In genomic region chr10:97608991-97609561, GRCh38 we compare ENCODE assay signal across 25 cellular contexts. TPM values are rescaled to one million over a fixed set of nuclear protein-coding genes. Genes with fewer than 3 reads are reported as not detected.
DNase-seq lines count a peak whose midpoint lies in the region; ATAC-seq and TF ChIP-seq lines count a peak whose summit lies in the region.
"Had no signal": no experiment of that assay in that cellular context is flagged by ENCODE, and none has a peak within 500 bp of the region (broad histone marks: within the 10 kb centered on the region; RNA-seq: fewer than 3 reads in every experiment).

No MANE protein-coding gene starts in this region.

- peaks cover 26% of the 10 kb centered on the region for H3K4me1 Mint-ChIP-seq in chondrocyte (ENCODE audit: low read depth)
- H3K4me1 Mint-ChIP-seq: memory B cell; naive thymus-derived CD8-positive, alpha-beta T cell had no signal

- H3K36me3 ChIP-seq in psoas muscle (ENCODE audit: insufficient read depth in 1 of 2, low read depth in 1 of 2) (no peaks in the 10 kb centered on the region), osteoblast (ENCODE audit: insufficient read depth, low read length) (no peaks in the 10 kb centered on the region)
- H3K36me3 ChIP-seq: BE2C, stomach had no signal

- ATAC-seq in left ventricle myocardium superior = peak; percentile 89
- peak; percentile 70 to 90 (median 85) for ATAC-seq in psoas muscle
- no peak for ATAC-seq in HG03521 (IDR thresholded peaks at IDR 0.05; ENCODE audit: unreplicated experiment)
- ATAC-seq: activated CD4-positive, CD25-positive, alpha-beta regulatory T cell treated with anti-CD3 and anti-CD28 coated beads, Interleukin-2, amount 50 U/mL, for 24 hours; activated CD8-positive, alpha-beta T cell treated with anti-CD3 and anti-CD28 coated beads for 36 hours; GM23338; naive thymus-derived CD8-positive, alpha-beta T cell had no signal

- intact Hi-C loops in left ventricle myocardium superior (cut with micrococcal nuclease) = no loop called here
- intact Hi-C loops in psoas muscle (cut with DNase I) = loop anchor here in 1 of 2 donors (5.0 kb wide), 1 partner anchor 37 kb away; the partner anchor contains the start of gene ANKRD2

- H3K27ac ChIP-seq in psoas muscle = peak overlapping the region; percentile 83
- no peak overlapping the region for H3K27ac ChIP-seq in osteoblast (ENCODE audit: low read depth, low read length)
- H3K27ac ChIP-seq: epithelial cell of prostate, stomach had no signal

- H3K79me2 ChIP-seq in osteoblast (ENCODE audit: insufficient read depth, low read length) = no peaks in the 10 kb centered on the region

- H3K4me2 ChIP-seq in osteoblast (ENCODE audit: insufficient read depth, low read length) = no peak overlapping the region
- H3K4me2 ChIP-seq: GM23338 had no signal

- 22 to 28% (median 26%) methylated on average over 13 of the region's 13 CpGs for WGBS in psoas muscle, 3 donors

- peak overlapping the region; percentile 5 for H3K4me3 Mint-ChIP-seq in chondrocyte (ENCODE audit: unreplicated experiment)
- H3K4me3 Mint-ChIP-seq: activated CD8-positive, alpha-beta T cell treated with anti-CD3 and anti-CD28 coated beads for 36 hours; GM23338; memory B cell; naive thymus-derived CD8-positive, alpha-beta T cell had no signal

- no peaks in the 10 kb centered on the region for H3K27me3 Mint-ChIP-seq in chondrocyte (ENCODE audit: low read depth)
- H3K27me3 Mint-ChIP-seq: naive thymus-derived CD8-positive, alpha-beta T cell had no signal

- H3K9me3 Mint-ChIP-seq in chondrocyte (ENCODE audit: low read depth) = no peaks in the 10 kb centered on the region
- H3K9me3 Mint-ChIP-seq: activated CD8-positive, alpha-beta T cell treated with anti-CD3 and anti-CD28 coated beads for 36 hours; GM23338; memory B cell; naive thymus-derived CD8-positive, alpha-beta T cell had no signal

- H3K27me3 ChIP-seq in psoas muscle (ENCODE audit: insufficient read depth in 3 of 3, low read length in 2 of 3) = no peaks in the 10 kb centered on the region
- H3K27me3 ChIP-seq in osteoblast (ENCODE audit: insufficient read depth, low read length) = no peaks in the 10 kb centered on the region
- H3K27me3 ChIP-seq: BE2C, stomach had no signal

- H3K4me1 ChIP-seq in psoas muscle = peaks cover 41% of the 10 kb centered on the region
- H3K4me1 ChIP-seq in osteoblast (ENCODE audit: insufficient read depth, low read length) = no peaks in the 10 kb centered on the region
- H3K4me1 ChIP-seq: BE2C, stomach had no signal

- TF ChIP-seq CTCF in chondrocyte (IDR thresholded peaks at IDR 0.05) (no peak), psoas muscle (IDR thresholded peaks at IDR 0.05) (no peak), osteoblast (IDR thresholded peaks at IDR 0.05; ENCODE audit: extremely low read depth, low read depth, low read length) (no peak)

- in situ Hi-C loops in G401 (cut with HindIII; ENCODE audit: low sequenced_read_pairs) = no loop called here

- H3K4me3 ChIP-seq in psoas muscle (peak overlapping the region; percentile 8), osteoblast (ENCODE audit: insufficient read depth, low read length) (no peak overlapping the region)
- H3K4me3 ChIP-seq: GM23338, stomach had no signal

- peak overlapping the region; percentile 74 for H3K27ac Mint-ChIP-seq in chondrocyte (ENCODE audit: unreplicated experiment)
- H3K27ac Mint-ChIP-seq: activated CD8-positive, alpha-beta T cell treated with anti-CD3 and anti-CD28 coated beads for 36 hours; GM23338; memory B cell; naive thymus-derived CD8-positive, alpha-beta T cell had no signal

- H4K20me1 ChIP-seq in osteoblast (ENCODE audit: insufficient read depth, low read length) = no peaks in the 10 kb centered on the region

- no peak overlapping the region for H2AFZ ChIP-seq in osteoblast (ENCODE audit: low read length)
- H2AFZ ChIP-seq: GM23338 had no signal

- no peaks in the 10 kb centered on the region for H3K9me3 ChIP-seq in psoas muscle
- H3K9me3 ChIP-seq in osteoblast (ENCODE audit: low read depth, low read length) = no peaks in the 10 kb centered on the region
- H3K9me3 ChIP-seq: BE2C, stomach had no signal

- H3K36me3 Mint-ChIP-seq in chondrocyte (ENCODE audit: low read depth) = no peaks in the 10 kb centered on the region
- H3K36me3 Mint-ChIP-seq: memory B cell; naive thymus-derived CD8-positive, alpha-beta T cell had no signal

- peak; percentile 94 for DNase-seq in G401 (ENCODE audit: low spot score)
- peak; percentile 47 for DNase-seq in chondrocyte (ENCODE audit: low spot score)
- DNase-seq in left ventricle myocardium superior = peak; percentile 83
- DNase-seq in psoas muscle = peak; percentile 79 to 91
- DNase-seq in HuH-7.5 (ENCODE audit: low spot score) = no peak
- no peak for DNase-seq in NCI-H146 (lab: John Stamatoyannopoulos, UW)
- no peak for DNase-seq in osteoblast (ENCODE audit: insufficient read length, low spot score, missing footprints)
- DNase-seq: activated CD8-positive, alpha-beta T cell treated with anti-CD3 and anti-CD28 coated beads for 36 hours; activated T-cell treated with anti-CD3 and anti-CD28 coated beads, Interleukin-2, amount 50 U/mL, for 1 hour; amniotic stem cell; BE2C; COR-L47; hippocampal formation; naive thymus-derived CD8-positive, alpha-beta T cell; NCI-H2107; NCI-H510A; stomach had no signal

RNA-seq across cellular contexts. Expression of gene C10orf62, which starts 19.6 kb away (rescaled TPM):
- total RNA-seq in G401 (2014; rRNA removed; shearing (Covaris generic)) = 0.24 TPM in 1 of 2 replicates, not detected in the other
- not detected in 3 replicates for total RNA-seq in chondrocyte
- total RNA-seq in left ventricle myocardium superior = 0.35 TPM
- 1 to 10 TPM in 2 of 4 donors, under 1 TPM in 1, not detected in 1; 0.56 to 1.1 (median 1.0) TPM for total RNA-seq in psoas muscle
- polyA plus RNA-seq in psoas muscle = under 1 TPM in 2 of 3 donors, not detected in 1; 0.12 to 0.13 TPM
- total RNA-seq in osteoblast = 0.29 and 0.36 TPM in 2 replicates
- total RNA-seq: A673; activated CD8-positive, alpha-beta T cell treated with anti-CD3 and anti-CD28 coated beads for 36 hours; GM23338; naive thymus-derived CD8-positive, alpha-beta T cell; osteocyte; stomach; ureter had no signal
- polyA plus RNA-seq: GM23338; naive thymus-derived CD8-positive, alpha-beta T cell; stomach had no signal

RNA-seq across cellular contexts. Expression of gene MORN4, which starts 24.2 kb away (rescaled TPM):
- 15.6 and 18.8 TPM in 2 replicates for total RNA-seq in G401 (2014; rRNA removed; shearing (Covaris generic))
- total RNA-seq in chondrocyte (11.3 to 13.7 TPM (median 11.8 TPM) in 3 replicates), left ventricle myocardium superior (8.7 TPM), psoas muscle (1 to 10 TPM; 1.8 to 4.1 (median 2.6) TPM), osteoblast (4.0 and 7.7 TPM in 2 replicates)
- polyA plus RNA-seq in psoas muscle = 1 to 10 TPM; 3.9 to 5.6 (median 5.2) TPM

RNA-seq across cellular contexts. Expression of gene HOGA1, which starts 24.9 kb away (rescaled TPM):
- 8.0 and 8.1 TPM in 2 replicates for total RNA-seq in G401 (2014; rRNA removed; shearing (Covaris generic))
- total RNA-seq in chondrocyte (0.12 TPM in 1 of 3 replicates, not detected in the others), left ventricle myocardium superior (11.9 TPM), psoas muscle (10 to 100 TPM in 1 of 4 donors, 1 to 10 TPM in 2, under 1 TPM in 1; 0.66 to 12.3 (median 4.9) TPM), osteoblast (1.4 and 2.7 TPM in 2 replicates)
- 1 to 10 TPM in 2 of 3 donors, under 1 TPM in 1; 0.96 to 3.4 (median 1.7) TPM for polyA plus RNA-seq in psoas muscle
- total RNA-seq: A673; activated CD8-positive, alpha-beta T cell treated with anti-CD3 and anti-CD28 coated beads for 36 hours; GM23338; naive thymus-derived CD8-positive, alpha-beta T cell; osteocyte; stomach had no signal
- polyA plus RNA-seq: naive thymus-derived CD8-positive, alpha-beta T cell had no signal

RNA-seq across cellular contexts. Expression of gene PI4K2A, which starts 31.4 kb away (rescaled TPM):
- total RNA-seq in G401 (2014; rRNA removed; shearing (Covaris generic)) = 40.2 and 42.2 TPM in 2 replicates
- total RNA-seq in chondrocyte = 20.1 to 20.9 TPM (median 20.1 TPM) in 3 replicates
- 10.2 TPM for total RNA-seq in left ventricle myocardium superior
- 10 to 100 TPM; 11.5 to 14.1 (median 11.9) TPM for total RNA-seq in psoas muscle
- 10 to 100 TPM in 2 of 3 donors, 1 to 10 TPM in 1; 8.9 to 22.9 (median 15.6) TPM for polyA plus RNA-seq in psoas muscle
- 23.5 and 28.9 TPM in 2 replicates for total RNA-seq in osteoblast

RNA-seq across cellular contexts. Expression of gene ANKRD2, which starts 36.5 kb away (rescaled TPM):
- 0.41 and 3.4 TPM in 2 replicates for total RNA-seq in G401 (2014; rRNA removed; shearing (Covaris generic))
- 0.46 to 0.60 TPM (median 0.54 TPM) in 3 replicates for total RNA-seq in chondrocyte
- 318 TPM for total RNA-seq in left ventricle myocardium superior
- 1,000 to 10,000 TPM; 1,055 to 3,522 (median 2,378) TPM for total RNA-seq in psoas muscle
- polyA plus RNA-seq in psoas muscle = 1,000 to 10,000 TPM in 2 of 3 donors, 100 to 1,000 TPM in 1; 254 to 5,473 (median 1,117) TPM
- total RNA-seq in osteoblast = 0.29 and 0.72 TPM in 2 replicates
- total RNA-seq: A673; activated CD8-positive, alpha-beta T cell treated with anti-CD3 and anti-CD28 coated beads for 36 hours; GM23338; naive thymus-derived CD8-positive, alpha-beta T cell; osteocyte; stomach had no signal
- polyA plus RNA-seq: GM23338; naive thymus-derived CD8-positive, alpha-beta T cell had no signal

Comparison
In these comparisons a context has a peak if more than half of its experiments do, and no peak if none do; other contexts are left out.
1. DNase-seq: peak in G401 (single experiment), chondrocyte (single experiment), left ventricle myocardium superior (single experiment) and psoas muscle (2 of 2); none in HuH-7.5 (single experiment), NCI-H146 (single experiment) and osteoblast (single experiment).